ENCODE assay signal across 29 cellular contexts in the genomic region with DNA sequence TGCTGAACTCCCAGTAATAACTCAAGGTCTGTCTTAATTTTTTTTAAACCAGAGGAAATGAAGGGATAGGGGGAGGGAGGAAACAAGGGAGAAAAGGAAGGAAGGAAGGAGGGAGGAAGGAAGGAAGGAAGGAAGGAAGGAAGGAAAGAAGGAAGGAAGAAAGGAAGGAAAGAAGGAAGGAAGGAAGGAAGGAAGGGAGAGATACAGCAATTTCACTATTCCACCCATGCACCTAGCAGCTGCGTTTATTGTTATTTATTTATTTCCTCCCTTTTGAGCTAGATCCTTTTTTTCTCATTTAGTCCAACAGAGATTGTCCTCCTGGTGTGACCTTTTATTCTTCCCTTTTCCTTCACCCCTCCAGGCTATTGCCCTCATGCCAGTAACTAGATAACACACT.
"Had no signal": no experiment of that assay in that cellular context is flagged by ENCODE, and none has a peak within 500 bp of the region (broad histone marks: within the 10 kb centered on the region; RNA-seq: fewer than 3 reads in every experiment).

No MANE protein-coding gene starts in this region.

- DNase-seq: colonic mucosa; cortex of kidney; dermis blood vessel endothelial cell; dorsolateral prefrontal cortex; effector CD4-positive, alpha-beta T cell; effector CD8-positive, alpha-beta T cell; effector memory CD4-positive, alpha-beta T cell; effector memory CD8-positive, alpha-beta T cell; endodermal cell; erythroblast; esophagus squamous epithelium; foreskin fibroblast; foreskin keratinocyte; foreskin melanocyte; gastrocnemius medialis; glutamatergic neuron; head of caudate nucleus; heart left ventricle; heart right ventricle had no signal

- FAIRE-seq: colon, endometrium, endothelial cell of umbilical vein, frontal cortex had no signal

- H3K27ac ChIP-seq: colonic mucosa, coronary artery, dorsolateral prefrontal cortex, epithelial cell of prostate, esophagus muscularis mucosa, esophagus squamous epithelium, foreskin keratinocyte, gastrocnemius medialis, gastroesophageal sphincter, heart left ventricle, heart right ventricle had no signal

- H3K4me1 ChIP-seq: colonic mucosa, esophagus squamous epithelium, foreskin keratinocyte, gastrocnemius medialis, heart left ventricle, heart right ventricle had no signal

- H3K27me3 Mint-ChIP-seq: dendritic cell treated with granulocyte-macrophage colony-stimulating factor and Interleukin-4, amounts not matched to agents 40 ng/mL and 50 ng/mL, for 4 days had no signal

- H3K9me3 ChIP-seq: colonic mucosa, esophagus muscularis mucosa, esophagus squamous epithelium, gastrocnemius medialis, gastroesophageal sphincter, heart left ventricle, heart right ventricle had no signal

- H3K27ac Mint-ChIP-seq: dendritic cell treated with granulocyte-macrophage colony-stimulating factor and Interleukin-4, amounts not matched to agents 40 ng/mL and 50 ng/mL, for 4 days; effector memory CD8-positive, alpha-beta T cell; endodermal cell had no signal

- H3K27me3 ChIP-seq: colonic mucosa, esophagus muscularis mucosa, esophagus squamous epithelium, gastrocnemius medialis, gastroesophageal sphincter had no signal

- H3K9me3 Mint-ChIP-seq: endodermal cell had no signal

- H3K4me3 Mint-ChIP-seq: dendritic cell treated with granulocyte-macrophage colony-stimulating factor and Interleukin-4, amounts not matched to agents 40 ng/mL and 50 ng/mL, for 4 days; effector memory CD8-positive, alpha-beta T cell; endodermal cell had no signal

- ATAC-seq: effector memory CD8-positive, alpha-beta T cell; esophagus mucosa; foreskin keratinocyte; gastrocnemius medialis; gastroesophageal sphincter; heart left ventricle; heart right ventricle had no signal

- H3K4me3 ChIP-seq: colonic mucosa, coronary artery, dorsolateral prefrontal cortex, esophagus muscularis mucosa, esophagus squamous epithelium, gastrocnemius medialis, gastroesophageal sphincter, heart left ventricle, heart right ventricle had no signal

- H3K36me3 ChIP-seq: colonic mucosa, esophagus muscularis mucosa, esophagus squamous epithelium, gastrocnemius medialis, gastroesophageal sphincter, heart left ventricle, heart right ventricle had no signal
